8 cellular contexts compared by ENCODE assay signal in the genomic region with DNA sequence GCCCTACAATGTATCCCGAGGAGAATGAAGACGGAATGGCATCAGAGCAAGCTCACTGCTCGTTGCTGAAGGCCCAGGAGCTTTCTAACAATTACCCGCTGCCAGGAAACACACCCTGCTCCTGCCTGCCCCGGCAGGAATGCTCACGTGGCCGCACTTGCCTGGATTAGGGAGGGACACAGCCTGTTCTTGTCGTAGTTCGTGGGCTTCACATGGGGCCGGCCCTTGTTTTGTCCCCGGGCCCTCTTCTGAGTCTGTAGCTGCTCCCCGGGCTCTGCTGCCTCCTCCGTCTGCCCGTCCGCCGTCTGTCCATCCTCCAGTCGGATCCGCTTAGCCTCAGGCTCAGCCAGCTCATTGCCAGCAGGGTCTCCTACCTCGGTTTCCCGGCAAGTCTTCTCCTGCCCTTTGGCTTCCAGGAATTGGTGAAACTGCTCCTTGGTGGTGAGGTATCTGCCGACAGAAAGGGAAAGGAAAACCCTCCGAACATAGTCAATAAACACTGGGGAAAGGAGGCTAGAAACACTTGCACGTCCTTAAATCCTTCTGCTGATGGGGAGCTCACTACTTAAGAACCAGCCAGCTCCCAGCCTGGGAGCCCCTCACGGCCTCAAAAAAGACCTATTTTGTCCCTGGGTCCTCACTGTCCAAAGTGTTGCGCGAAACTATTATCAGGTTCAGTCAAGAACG. TPM values are rescaled to one million over a fixed set of nuclear protein-coding genes. Genes with fewer than 3 reads are reported as not detected.
DNase-seq lines count a peak whose midpoint lies in the region; ATAC-seq, FAIRE-seq and TF ChIP-seq lines count a peak whose summit lies in the region.

No MANE protein-coding gene starts in this region.

- H3K4me1 Mint-ChIP-seq in endodermal cell (peaks cover 3% of the 10 kb centered on the region), neural progenitor cell (peaks cover 13% of the 10 kb centered on the region)

- H3K4me1 ChIP-seq in OCI-LY1 (ENCODE audit: insufficient read depth, low read length, severe bottlenecking) = peaks cover 8% of the 10 kb centered on the region
- peaks cover 4% of the 10 kb centered on the region for H3K4me1 ChIP-seq in endodermal cell (ENCODE audit: control insufficient read depth, insufficient read depth, low read length)
- no peaks in the 10 kb centered on the region for H3K4me1 ChIP-seq in neural progenitor cell

- peak overlapping the region; percentile 100 for H3K27ac Mint-ChIP-seq in endodermal cell
- no peak overlapping the region for H3K27ac Mint-ChIP-seq in neural progenitor cell

- H3K4me3 Mint-ChIP-seq in endodermal cell (peak overlapping the region; percentile 96), neural progenitor cell (peak overlapping the region; percentile 99)

- H2AFZ ChIP-seq in OCI-LY1 (ENCODE audit: low read length) (no peak overlapping the region), neural progenitor cell (replicated peaks) (no peak overlapping the region)

- H3K79me2 ChIP-seq in OCI-LY1 (ENCODE audit: insufficient read depth, low read length) = no peaks in the 10 kb centered on the region
- H3K79me2 ChIP-seq in neural progenitor cell (ENCODE audit: low read depth) = peaks cover 2% of the 10 kb centered on the region

- H3K36me3 ChIP-seq in OCI-LY1 (ENCODE audit: insufficient read depth, low read length) (peaks cover 51% of the 10 kb centered on the region), endodermal cell (ENCODE audit: control insufficient read depth, insufficient read depth, low read length) (peaks cover 29% of the 10 kb centered on the region), neural progenitor cell (no peaks in the 10 kb centered on the region)

- H3K27me3 ChIP-seq in OCI-LY1 (ENCODE audit: insufficient read depth, low read length) (no peaks in the 10 kb centered on the region), endodermal cell (ENCODE audit: control insufficient read depth, insufficient read depth, low read length, poor library complexity, severe bottlenecking) (no peaks in the 10 kb centered on the region), neural progenitor cell (no peaks in the 10 kb centered on the region)

- TF ChIP-seq CTCF in C4-2B (conservative IDR thresholded peaks at IDR 0.05) (no peak), OCI-LY1 (IDR thresholded peaks at IDR 0.05; ENCODE audit: low read length) (no peak), endodermal cell (conservative IDR thresholded peaks at IDR 0.05) (no peak), neural progenitor cell (IDR thresholded peaks at IDR 0.05) (no peak)

- H3K9me3 Mint-ChIP-seq in endodermal cell = peaks cover 3% of the 10 kb centered on the region
- H3K9me3 Mint-ChIP-seq in neural progenitor cell = no peaks in the 10 kb centered on the region

- ATAC-seq in HG03175 (IDR thresholded peaks at IDR 0.05; ENCODE audit: unreplicated experiment) = no peak

- TF ChIP-seq POLR2A in H54 (IDR thresholded peaks at IDR 0.05; ENCODE audit: low read depth, low read length) = no peak

- H3K9me3 ChIP-seq in OCI-LY1 (ENCODE audit: low read length) = no peaks in the 10 kb centered on the region
- H3K9me3 ChIP-seq in endodermal cell (ENCODE audit: control insufficient read depth, low read length) = no peaks in the 10 kb centered on the region
- no peaks in the 10 kb centered on the region for H3K9me3 ChIP-seq in neural progenitor cell (ENCODE audit: low read depth)

- H4K20me1 ChIP-seq in OCI-LY1 (ENCODE audit: insufficient read depth, low read length) (no peaks in the 10 kb centered on the region), neural progenitor cell (ENCODE audit: low read depth) (no peaks in the 10 kb centered on the region)

- H3K36me3 Mint-ChIP-seq in endodermal cell (ENCODE audit: low read depth) = peaks cover 35% of the 10 kb centered on the region
- H3K36me3 Mint-ChIP-seq in neural progenitor cell = peaks cover 15% of the 10 kb centered on the region

- intact Hi-C loops in posterior vena cava (cut with DNase I) = no loop called here

- H3K9me2 ChIP-seq in OCI-LY1 (ENCODE audit: low read depth, low read length) = no peaks in the 10 kb centered on the region

- H3K4me2 ChIP-seq in OCI-LY1 (ENCODE audit: low read length) (peak overlapping the region; percentile 70), neural progenitor cell (peak overlapping the region; percentile 75)

- peak overlapping the region; percentile 78 for H3K4me3 ChIP-seq in OCI-LY1 (ENCODE audit: low read depth, low read length, poor library complexity, severe bottlenecking)
- peak overlapping the region; percentile 90 for H3K4me3 ChIP-seq in endodermal cell (ENCODE audit: low read length)
- H3K4me3 ChIP-seq in neural progenitor cell = peak overlapping the region; percentile 67

- peaks cover 2% of the 10 kb centered on the region for H3K27me3 Mint-ChIP-seq in endodermal cell (ENCODE audit: insufficient read depth)
- peaks cover 16% of the 10 kb centered on the region for H3K27me3 Mint-ChIP-seq in neural progenitor cell (ENCODE audit: insufficient read depth, low read depth)

- DNase-seq in endodermal cell (no peak), neural progenitor cell (ENCODE audit: low spot score) (no peak), AG08395 (ENCODE audit: low spot score) (no peak), posterior vena cava (ENCODE audit: low spot score) (no peak), H54 (ENCODE audit: insufficient read length, low spot score) (no peak)

- H3F3A ChIP-seq in OCI-LY1 (ENCODE audit: insufficient read depth, low read length) (no peaks in the 10 kb centered on the region), neural progenitor cell (ENCODE audit: low read depth) (peaks cover 20% of the 10 kb centered on the region)

- FAIRE-seq in H54 (lab: Jason Lieb, UNC) = no peak

- H3K27ac ChIP-seq in C4-2B (peak overlapping the region; percentile 92), OCI-LY1 (ENCODE audit: low read depth, low read length, poor library complexity, severe bottlenecking) (peak overlapping the region; percentile 92), endodermal cell (ENCODE audit: low read depth, low read length) (no peak overlapping the region), neural progenitor cell (no peak overlapping the region)

- H3K9ac ChIP-seq in OCI-LY1 (ENCODE audit: low read length) (peak overlapping the region; percentile 53), endodermal cell (ENCODE audit: extremely low read depth, low read length, poor library complexity, severe bottlenecking) (peak overlapping the region; percentile 84), neural progenitor cell (no peak overlapping the region)

- WGBS in endodermal cell (ENCODE audit: insufficient coverage in 1 of 2, insufficient read length in 1 of 2), 2 experiments = 82% methylated on average over 27 of the region's 27 CpGs

RNA-seq across cellular contexts. Expression of gene DUS3L, which starts 0.9 kb away (rescaled TPM):
- total RNA-seq in endodermal cell (10 to 100 TPM; 19.6 to 36.8 TPM), neural progenitor cell (ENCODE audit: low replicate concordance) (20.7 and 27.6 TPM in 2 replicates), posterior vena cava (10 to 100 TPM; 19.1 to 27.6 TPM)
- polyA plus RNA-seq in endodermal cell (2013, experiment 1 of 2) = 25.8 TPM
- 20.2 TPM for polyA plus RNA-seq in endodermal cell (2013, experiment 2 of 2)

RNA-seq across cellular contexts. Expression of gene PRR22, which starts 5.5 kb away (rescaled TPM):
- total RNA-seq in endodermal cell (1 to 10 TPM; 1.9 to 3.6 TPM), neural progenitor cell (ENCODE audit: low replicate concordance) (0.40 TPM in 1 of 2 replicates, not detected in the other), posterior vena cava (1 to 10 TPM in 1 of 2 donors, under 1 TPM in 1; 1.00 to 2.2 TPM)
- polyA plus RNA-seq in endodermal cell (2013, experiment 1 of 2) = 2.1 TPM
- 2.1 TPM for polyA plus RNA-seq in endodermal cell (2013, experiment 2 of 2)

RNA-seq across cellular contexts. Expression of gene NRTN, which starts 14.8 kb away (rescaled TPM):
- total RNA-seq in endodermal cell = 1 to 10 TPM; 5.8 to 6.4 TPM
- polyA plus RNA-seq in endodermal cell (2013, experiment 1 of 2) = 6.4 TPM
- 7.2 TPM for polyA plus RNA-seq in endodermal cell (2013, experiment 2 of 2)
- 2.4 and 6.0 TPM in 2 replicates for total RNA-seq in neural progenitor cell (ENCODE audit: low replicate concordance)
- under 1 TPM in 1 of 2 donors, not detected in 1; 0.52 TPM for total RNA-seq in posterior vena cava

RNA-seq across cellular contexts. Expression of gene FUT6, which starts 49.5 kb away (rescaled TPM):
- not detected for total RNA-seq in endodermal cell
- polyA plus RNA-seq in endodermal cell (2013, experiment 1 of 2) = not detected
- polyA plus RNA-seq in endodermal cell (2013, experiment 2 of 2) = not detected
- total RNA-seq in neural progenitor cell (ENCODE audit: low replicate concordance) = not detected in 2 replicates
- not detected for total RNA-seq in posterior vena cava

Comparison
In these comparisons a context has a peak if more than half of its experiments do, and no peak if none do; other contexts are left out.
1. H3K27ac ChIP-seq: peak in C4-2B (single experiment) and OCI-LY1 (single experiment); none in endodermal cell (single experiment) and neural progenitor cell (single experiment).
2. Peak in every context shown above with its lines, with median percentiles within 50 percentile points of each other: H3K4me3 ChIP-seq.